21 cellular contexts compared by ENCODE assay signal in the genomic region with DNA sequence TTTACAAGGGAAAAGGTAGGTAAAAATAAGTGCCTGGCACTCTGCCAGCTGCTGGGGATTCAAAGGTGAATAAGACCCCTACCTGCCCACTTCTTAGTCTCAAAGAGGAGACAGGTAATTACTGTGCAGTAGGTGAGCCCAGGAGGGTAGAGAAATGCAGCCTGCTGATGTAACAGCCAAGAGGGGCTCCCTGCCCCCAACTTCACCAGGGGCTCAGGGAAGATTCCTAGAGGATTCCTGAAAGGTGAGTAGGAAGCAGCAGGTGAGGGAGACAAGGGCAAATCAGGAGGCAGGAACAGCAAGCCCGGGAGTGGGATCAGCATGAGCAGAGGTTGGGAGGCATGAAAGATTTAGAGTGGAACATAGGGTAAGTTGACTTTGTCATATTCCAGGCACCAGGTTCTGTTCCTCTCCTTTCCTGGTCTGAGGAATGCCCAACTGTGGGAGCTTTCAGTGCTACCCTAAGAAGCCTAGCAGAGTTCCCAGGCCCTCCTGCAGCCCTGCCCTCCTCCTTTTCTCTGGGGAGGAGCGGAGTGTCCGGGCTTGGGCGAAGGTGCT.
DNase-seq lines count a peak whose midpoint lies in the region; ATAC-seq and TF ChIP-seq lines count a peak whose summit lies in the region.
"Had no signal": no experiment of that assay in that cellular context is flagged by ENCODE, and none has a peak within 500 bp of the region (broad histone marks: within the 10 kb centered on the region; RNA-seq: fewer than 3 reads in every experiment).

No MANE protein-coding gene starts in this region.

- no peak for ATAC-seq in CD4-positive, alpha-beta T cell (ENCODE audit: poor library complexity)
- ATAC-seq in HCT116: no peak
- no peak for ATAC-seq in memory B cell (ENCODE audit: low read depth)
- ATAC-seq in GM18873 (IDR thresholded peaks at IDR 0.05; ENCODE audit: low FRiP score, unreplicated experiment): no peak
- ATAC-seq: activated CD4-positive, CD25-positive, alpha-beta regulatory T cell treated with anti-CD3 and anti-CD28 coated beads, Interleukin-2, amount 50 U/mL, for 24 hours had no signal

- TF ChIP-seq RAD21 in HCT116 (IDR thresholded peaks at IDR 0.05; ENCODE audit: low read depth): no peak

- no peaks in the 10 kb centered on the region for H3K36me3 Mint-ChIP-seq in CD4-positive, alpha-beta T cell (ENCODE audit: low read depth)
- H3K36me3 Mint-ChIP-seq in endodermal cell (ENCODE audit: low read depth): no peaks in the 10 kb centered on the region
- H3K36me3 Mint-ChIP-seq in memory B cell: no peaks in the 10 kb centered on the region
- no peaks in the 10 kb centered on the region for H3K36me3 Mint-ChIP-seq in mesothelial cell of epicardium
- H3K36me3 Mint-ChIP-seq: activated CD4-positive, alpha-beta memory T cell treated with anti-CD3 and anti-CD28 coated beads for 36 hours; T-cell had no signal

- H3K4me2 ChIP-seq in HCT116 (ENCODE audit: low read length): peak overlapping the region; percentile 32

- H2AFZ ChIP-seq in HCT116 (ENCODE audit: low read depth, low read length, poor library complexity, severe bottlenecking): no peak overlapping the region

- H3K9me2 ChIP-seq in HCT116 (ENCODE audit: insufficient read depth): no peaks in the 10 kb centered on the region

- DNase-seq in CD4-positive, alpha-beta T cell: no peak
- DNase-seq in HCT116 (ENCODE audit: low read depth, low spot score): no peak
- peak; percentile 85 for DNase-seq in endodermal cell
- DNase-seq in memory B cell (ENCODE audit: low spot score in 2 of 2): no peak
- no peak for DNase-seq in mesothelial cell of epicardium (ENCODE audit: low spot score in 2 of 2, unreplicated experiment in 2 of 2)
- DNase-seq in posterior cingulate gyrus: no peak
- DNase-seq: brain microvascular endothelial cell, cerebellar nuclear complex, foreskin fibroblast, heart left ventricle, NCI-H1417 treated with DMSO at 0.1 percent for 48 hours had no signal

- RAD21 ChIA-PET in HCT116 (lab: Charles Lee; ENCODE audit: low non-redundant PET in 1 of 2, low total read pairs in 2 of 2, uncharacterized antibody in 2 of 2, unreplicated experiment in 2 of 2): interaction anchor here in 1 of 2 experiments (1.1 kb wide), 1 partner anchor 259 kb away, joined by 5 read pairs; the partner anchor contains the start of gene LRFN2

- H3K27me3 ChIP-seq in CD4-positive, alpha-beta T cell (ENCODE audit: control insufficient read depth, insufficient read depth, low read length): no peaks in the 10 kb centered on the region
- H3K27me3 ChIP-seq in HCT116 (ENCODE audit: insufficient read depth, low read length) (peaks cover 68% of the 10 kb centered on the region), endodermal cell (ENCODE audit: control insufficient read depth, insufficient read depth, low read length, poor library complexity, severe bottlenecking) (peaks cover 5% of the 10 kb centered on the region)
- H3K27me3 ChIP-seq: BLaER1 treated with 17β-estradiol and CSF1 and Interleukin-3, amounts not matched to agents 10 nM and 100 nM; brain microvascular endothelial cell had no signal

- 70 to 88% methylated on average over 3 to 4 of the region's 4 CpGs for WGBS in endodermal cell (ENCODE audit: insufficient coverage in 1 of 2, insufficient read length in 1 of 2), 2 experiments

- CTCF ChIA-PET in CD4-positive, alpha-beta T cell (lab: Charles Lee): interaction anchor here (0.7 to 1.8 kb wide), 4 partner anchors 150 to 518 kb away, joined by 3 to 10 read pairs (median 4); no protein-coding TSS in a partner anchor
- CTCF ChIA-PET in HCT116 (lab: Charles Lee): interaction anchor here (0.7 to 2.1 kb wide), 20 partner anchors 13 to 952 kb away, joined by 3 to 20 read pairs (median 3); partner anchors contain the start of gene LRFN2

- H3K9me3 ChIP-seq in CD4-positive, alpha-beta T cell (ENCODE audit: control insufficient read depth, low read length): no peaks in the 10 kb centered on the region
- no peaks in the 10 kb centered on the region for H3K9me3 ChIP-seq in HCT116 (ENCODE audit: control insufficient read depth in 1 of 2, insufficient read depth in 1 of 2, low read depth in 1 of 2, low read length in 2 of 2)
- no peaks in the 10 kb centered on the region for H3K9me3 ChIP-seq in endodermal cell (ENCODE audit: control insufficient read depth, low read length)
- H3K9me3 ChIP-seq: BLaER1 treated with 17β-estradiol and CSF1 and Interleukin-3, amounts not matched to agents 10 nM and 100 nM; Caco-2; esophagus muscularis mucosa; heart left ventricle; tibial nerve had no signal

- no peaks in the 10 kb centered on the region for H4K20me1 ChIP-seq in HCT116 (ENCODE audit: insufficient read depth)
- H4K20me1 ChIP-seq: BLaER1 treated with 17β-estradiol and CSF1 and Interleukin-3, amounts not matched to agents 10 nM and 100 nM had no signal

- H3K36me3 ChIP-seq in HCT116 (ENCODE audit: control insufficient read depth in 1 of 2, insufficient read depth in 2 of 2, low read length in 2 of 2) (no peaks in the 10 kb centered on the region), endodermal cell (ENCODE audit: control insufficient read depth, insufficient read depth, low read length) (no peaks in the 10 kb centered on the region)
- H3K36me3 ChIP-seq: BLaER1 treated with 17β-estradiol and CSF1 and Interleukin-3, amounts not matched to agents 10 nM and 100 nM; brain microvascular endothelial cell; esophagus muscularis mucosa; heart left ventricle; tibial nerve had no signal

- H3K4me1 ChIP-seq in HCT116 (ENCODE audit: control insufficient read depth in 1 of 2, insufficient read depth in 2 of 2, low read length in 2 of 2) (no peaks in the 10 kb centered on the region; a peak in 1 of 4 replicates), endodermal cell (ENCODE audit: control insufficient read depth, insufficient read depth, low read length) (no peaks in the 10 kb centered on the region)
- H3K4me1 ChIP-seq: Caco-2 had no signal

- peak; percentile 6 for TF ChIP-seq CTCF in CD4-positive, alpha-beta T cell (IDR thresholded peaks at IDR 0.05)
- no peak for TF ChIP-seq CTCF in HCT116 (IDR thresholded peaks at IDR 0.05 in 2 of 3, conservative IDR thresholded peaks at IDR 0.05 in 1 of 3; ENCODE audit: borderline replicate concordance in 1 of 3, insufficient read depth in 1 of 3, low read depth in 2 of 3, low read length in 2 of 3)
- TF ChIP-seq CTCF in endodermal cell (conservative IDR thresholded peaks at IDR 0.05): no peak
- TF ChIP-seq CTCF in mesothelial cell of epicardium (IDR thresholded peaks at IDR 0.05; ENCODE audit: unreplicated experiment): no peak

- no peaks in the 10 kb centered on the region for H3K9me3 Mint-ChIP-seq in CD4-positive, alpha-beta T cell
- H3K9me3 Mint-ChIP-seq in endodermal cell (no peaks in the 10 kb centered on the region), memory B cell (no peaks in the 10 kb centered on the region), mesothelial cell of epicardium (no peaks in the 10 kb centered on the region)
- H3K9me3 Mint-ChIP-seq: activated CD4-positive, alpha-beta memory T cell treated with anti-CD3 and anti-CD28 coated beads for 36 hours; activated naive CD4-positive, alpha-beta T cell treated with anti-CD3 and anti-CD28 coated beads for 36 hours; T-cell had no signal

- H3K4me3 ChIP-seq in HCT116 (replicated peaks in 1 of 2; ENCODE audit: low read depth in 1 of 2, low read length in 2 of 2): no peak overlapping the region
- H3K4me3 ChIP-seq in endodermal cell (ENCODE audit: low read length): no peak overlapping the region
- H3K4me3 ChIP-seq: BLaER1 treated with 17β-estradiol and CSF1 and Interleukin-3, amounts not matched to agents 10 nM and 100 nM; esophagus muscularis mucosa; heart left ventricle; tibial nerve had no signal

- no peak overlapping the region for H3K27ac Mint-ChIP-seq in CD4-positive, alpha-beta T cell
- H3K27ac Mint-ChIP-seq in endodermal cell: no peak overlapping the region
- H3K27ac Mint-ChIP-seq in memory B cell: peak overlapping the region; percentile 14
- H3K27ac Mint-ChIP-seq in mesothelial cell of epicardium: no peak overlapping the region
- H3K27ac Mint-ChIP-seq: activated CD4-positive, alpha-beta memory T cell treated with anti-CD3 and anti-CD28 coated beads for 36 hours; activated naive CD4-positive, alpha-beta T cell treated with anti-CD3 and anti-CD28 coated beads for 36 hours had no signal

- no peaks in the 10 kb centered on the region for H3K79me2 ChIP-seq in HCT116 (ENCODE audit: insufficient read depth, low read length)

- H3K27ac ChIP-seq in CD4-positive, alpha-beta T cell (ENCODE audit: low read depth, low read length): no peak overlapping the region
- H3K27ac ChIP-seq in HCT116 (ENCODE audit: low read depth, low read length) (no peak overlapping the region), endodermal cell (ENCODE audit: low read depth, low read length) (no peak overlapping the region)
- H3K27ac ChIP-seq: BLaER1 treated with 17β-estradiol and CSF1 and Interleukin-3, amounts not matched to agents 10 nM and 100 nM; brain microvascular endothelial cell; esophagus muscularis mucosa; heart left ventricle; HL-60; tibial nerve had no signal

- BruUV-seq in HCT116 (replicated peaks; lab: Mats Ljungman, UMichigan): no TSS peak

- no peak overlapping the region for H3K9ac ChIP-seq in HCT116 (ENCODE audit: low read length)
- no peak overlapping the region for H3K9ac ChIP-seq in endodermal cell (ENCODE audit: extremely low read depth, low read length, poor library complexity, severe bottlenecking)
- H3K9ac ChIP-seq: BLaER1 treated with 17β-estradiol and CSF1 and Interleukin-3, amounts not matched to agents 10 nM and 100 nM had no signal

- H3K4me1 Mint-ChIP-seq in CD4-positive, alpha-beta T cell (ENCODE audit: low read depth): no peaks in the 10 kb centered on the region
- H3K4me1 Mint-ChIP-seq in endodermal cell: peaks cover 9% of the 10 kb centered on the region
- H3K4me1 Mint-ChIP-seq in memory B cell: peaks cover 3% of the 10 kb centered on the region
- no peaks in the 10 kb centered on the region for H3K4me1 Mint-ChIP-seq in mesothelial cell of epicardium

- H3K27me3 Mint-ChIP-seq in CD4-positive, alpha-beta T cell: peaks cover 18% of the 10 kb centered on the region
- peaks cover 10% of the 10 kb centered on the region for H3K27me3 Mint-ChIP-seq in endodermal cell (ENCODE audit: insufficient read depth)
- H3K27me3 Mint-ChIP-seq in memory B cell: peaks cover 17% of the 10 kb centered on the region
- peaks cover 89% of the 10 kb centered on the region for H3K27me3 Mint-ChIP-seq in mesothelial cell of epicardium (ENCODE audit: low read depth)

- H3K4me3 Mint-ChIP-seq in CD4-positive, alpha-beta T cell: no peak overlapping the region
- H3K4me3 Mint-ChIP-seq in endodermal cell (no peak overlapping the region), memory B cell (no peak overlapping the region), mesothelial cell of epicardium (no peak overlapping the region)
- H3K4me3 Mint-ChIP-seq: activated CD4-positive, alpha-beta memory T cell treated with anti-CD3 and anti-CD28 coated beads for 36 hours; activated naive CD4-positive, alpha-beta T cell treated with anti-CD3 and anti-CD28 coated beads for 36 hours; T-cell had no signal

- no peak for TF ChIP-seq POLR2A in HCT116 (IDR thresholded peaks at IDR 0.05; ENCODE audit: borderline replicate concordance, extremely low read depth, insufficient read depth, insufficient read length)

- POLR2A ChIA-PET in CD4-positive, alpha-beta T cell (lab: Charles Lee): no interaction called here
- POLR2A ChIA-PET in HCT116 (lab: Charles Lee): no interaction called here

- intact Hi-C loops in CD4-positive, alpha-beta T cell (cut with DNase I, micrococcal nuclease): loop anchor here (2.0 to 5.0 kb wide), 5 partner anchors 258 to 693 kb away; partner anchors contain the start of gene LRFN2 (in 1 of the 2)
- intact Hi-C loops in HCT116 (cut with micrococcal nuclease) (loop anchor here (1.0 to 2.0 kb wide), 5 partner anchors 258 to 698 kb away; partner anchors contain the start of gene LRFN2), posterior cingulate gyrus (cut with DNase I) (no loop called here)
